In the genomic region with DNA sequence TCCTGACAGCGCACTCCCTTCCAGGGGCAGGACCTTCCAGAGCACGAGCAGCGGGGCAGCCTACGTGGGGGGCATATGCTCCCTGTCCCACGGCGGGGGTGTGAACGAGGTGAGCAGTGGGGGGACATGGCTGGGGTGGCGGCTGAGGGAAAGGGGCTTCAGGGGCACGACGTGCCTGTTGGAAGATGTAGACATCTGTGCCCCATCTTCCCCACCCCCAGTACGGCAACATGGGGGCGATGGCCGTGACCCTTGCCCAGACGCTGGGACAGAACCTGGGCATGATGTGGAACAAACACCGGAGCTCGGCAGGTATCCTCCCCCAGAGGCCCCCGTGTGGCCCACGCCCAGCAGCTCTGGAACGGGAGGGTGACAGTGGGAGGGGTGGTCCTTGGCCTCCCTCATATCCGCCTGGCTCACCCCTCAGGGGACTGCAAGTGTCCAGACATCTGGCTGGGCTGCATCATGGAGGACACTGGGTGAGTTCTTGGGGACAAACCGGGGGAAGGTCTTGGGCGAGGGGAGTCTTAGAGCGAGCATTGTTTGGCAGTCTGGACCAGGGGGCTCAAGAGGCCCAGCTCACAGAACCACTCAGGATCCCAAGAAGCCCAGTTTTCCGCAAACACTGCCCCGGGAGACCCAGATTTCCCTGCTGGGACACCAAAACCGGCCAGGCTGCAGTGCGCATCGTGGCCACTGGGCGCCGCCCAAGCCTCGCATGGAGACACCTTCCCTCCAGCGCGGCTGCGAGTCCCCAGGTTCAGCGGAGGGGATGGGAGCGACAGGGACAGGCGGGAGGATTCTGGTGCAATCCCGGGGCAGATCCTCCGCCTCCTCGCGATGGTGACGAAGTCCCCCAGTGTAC, we compare ENCODE assay signal across 1 cellular context.
TF ChIP-seq lines count a peak whose summit lies in the region.

No MANE protein-coding gene starts in this region.

TF ChIP-seq in HepG2, 621 proteins besides CTCF, POLR2A, EP300 and RAD21 (continued from another document and continues in another):
- TF ChIP-seq ATF6 (CRISPR knock-in tag; conservative IDR thresholded peaks at IDR 0.05) (no peak), ZNF512B (CRISPR knock-in tag; IDR thresholded peaks at IDR 0.05; ENCODE audit: borderline replicate concordance) (no peak), RORA (CRISPR knock-in tag; IDR thresholded peaks at IDR 0.05) (no peak), CEBPB (IDR thresholded peaks at IDR 0.05; ENCODE audit: borderline replicate concordance, low read depth, low read length) (no peak), ATF3 (CRISPR knock-in tag; IDR thresholded peaks at IDR 0.05) (no peak), SIN3B (IDR thresholded peaks at IDR 0.05; ENCODE audit: low read length) (peak; percentile 70; the same call in 1 of the 2 replicates), AKAP8 (CRISPR knock-in tag; IDR thresholded peaks at IDR 0.05) (no peak), ELF1 (CRISPR knock-in tag; IDR thresholded peaks at IDR 0.05) (no peak), ZNF562 (CRISPR knock-in tag; IDR thresholded peaks at IDR 0.05; ENCODE audit: borderline replicate concordance) (no peak), ZNF337 (CRISPR knock-in tag; IDR thresholded peaks at IDR 0.05; ENCODE audit: borderline replicate concordance, low read depth) (no peak), ZNF556 (CRISPR knock-in tag; IDR thresholded peaks at IDR 0.05; ENCODE audit: borderline replicate concordance) (0 out of 2 replicates have a peak, but pooled peaks have one; percentile 39), FOXM1 (CRISPR knock-in tag; IDR thresholded peaks at IDR 0.05) (no peak), TBX3 (IDR thresholded peaks at IDR 0.05; ENCODE audit: borderline replicate concordance) (no peak), ATF4 (CRISPR knock-in tag; IDR thresholded peaks at IDR 0.05) (peak in 1 of 2 experiments; percentile 31; a peak in 2 of 4 replicates), NAIF1 (CRISPR knock-in tag; IDR thresholded peaks at IDR 0.05; ENCODE audit: borderline replicate concordance) (no peak), NR2F1 (CRISPR knock-in tag; IDR thresholded peaks at IDR 0.05) (no peak), MEIS2 (CRISPR knock-in tag; IDR thresholded peaks at IDR 0.05) (0 out of 2 replicates have a peak, but pooled peaks have one; percentile 32), HIVEP1 (CRISPR knock-in tag; IDR thresholded peaks at IDR 0.05) (no peak), MED1 (CRISPR knock-in tag; IDR thresholded peaks at IDR 0.05) (peak; percentile 33; the same call in 1 of the 2 replicates), ZNF263 (CRISPR knock-in tag; IDR thresholded peaks at IDR 0.05) (peak; percentile 78), ZNF782 (CRISPR knock-in tag; IDR thresholded peaks at IDR 0.05; ENCODE audit: borderline replicate concordance) (no peak), HOXA9 (CRISPR knock-in tag; IDR thresholded peaks at IDR 0.05; ENCODE audit: borderline replicate concordance) (no peak), DPF2 (CRISPR knock-in tag; IDR thresholded peaks at IDR 0.05; ENCODE audit: borderline replicate concordance, low read depth) (no peak), MEIS1 (CRISPR knock-in tag; IDR thresholded peaks at IDR 0.05; ENCODE audit: borderline replicate concordance) (no peak), NFE2L1 (CRISPR knock-in tag; IDR thresholded peaks at IDR 0.05; ENCODE audit: borderline replicate concordance) (no peak), ZNF891 (CRISPR knock-in tag; IDR thresholded peaks at IDR 0.05) (no peak), ELK4 (CRISPR knock-in tag; IDR thresholded peaks at IDR 0.05; ENCODE audit: borderline replicate concordance) (no peak), ZBTB43 (CRISPR knock-in tag; conservative IDR thresholded peaks at IDR 0.05) (0 out of 2 replicates have a peak, but pooled peaks have one; percentile 8), ELF3 (CRISPR knock-in tag; IDR thresholded peaks at IDR 0.05) (peak; percentile 24; the same call in 1 of the 2 replicates), ZNF33B (CRISPR knock-in tag; IDR thresholded peaks at IDR 0.05) (no peak), ZNF607 (CRISPR knock-in tag; IDR thresholded peaks at IDR 0.05; ENCODE audit: borderline replicate concordance) (no peak), PBX2 (CRISPR knock-in tag; IDR thresholded peaks at IDR 0.05) (no peak), TRAFD1 (CRISPR knock-in tag; IDR thresholded peaks at IDR 0.05; ENCODE audit: borderline replicate concordance) (no peak)
- TF ChIP-seq, protein P1, sequence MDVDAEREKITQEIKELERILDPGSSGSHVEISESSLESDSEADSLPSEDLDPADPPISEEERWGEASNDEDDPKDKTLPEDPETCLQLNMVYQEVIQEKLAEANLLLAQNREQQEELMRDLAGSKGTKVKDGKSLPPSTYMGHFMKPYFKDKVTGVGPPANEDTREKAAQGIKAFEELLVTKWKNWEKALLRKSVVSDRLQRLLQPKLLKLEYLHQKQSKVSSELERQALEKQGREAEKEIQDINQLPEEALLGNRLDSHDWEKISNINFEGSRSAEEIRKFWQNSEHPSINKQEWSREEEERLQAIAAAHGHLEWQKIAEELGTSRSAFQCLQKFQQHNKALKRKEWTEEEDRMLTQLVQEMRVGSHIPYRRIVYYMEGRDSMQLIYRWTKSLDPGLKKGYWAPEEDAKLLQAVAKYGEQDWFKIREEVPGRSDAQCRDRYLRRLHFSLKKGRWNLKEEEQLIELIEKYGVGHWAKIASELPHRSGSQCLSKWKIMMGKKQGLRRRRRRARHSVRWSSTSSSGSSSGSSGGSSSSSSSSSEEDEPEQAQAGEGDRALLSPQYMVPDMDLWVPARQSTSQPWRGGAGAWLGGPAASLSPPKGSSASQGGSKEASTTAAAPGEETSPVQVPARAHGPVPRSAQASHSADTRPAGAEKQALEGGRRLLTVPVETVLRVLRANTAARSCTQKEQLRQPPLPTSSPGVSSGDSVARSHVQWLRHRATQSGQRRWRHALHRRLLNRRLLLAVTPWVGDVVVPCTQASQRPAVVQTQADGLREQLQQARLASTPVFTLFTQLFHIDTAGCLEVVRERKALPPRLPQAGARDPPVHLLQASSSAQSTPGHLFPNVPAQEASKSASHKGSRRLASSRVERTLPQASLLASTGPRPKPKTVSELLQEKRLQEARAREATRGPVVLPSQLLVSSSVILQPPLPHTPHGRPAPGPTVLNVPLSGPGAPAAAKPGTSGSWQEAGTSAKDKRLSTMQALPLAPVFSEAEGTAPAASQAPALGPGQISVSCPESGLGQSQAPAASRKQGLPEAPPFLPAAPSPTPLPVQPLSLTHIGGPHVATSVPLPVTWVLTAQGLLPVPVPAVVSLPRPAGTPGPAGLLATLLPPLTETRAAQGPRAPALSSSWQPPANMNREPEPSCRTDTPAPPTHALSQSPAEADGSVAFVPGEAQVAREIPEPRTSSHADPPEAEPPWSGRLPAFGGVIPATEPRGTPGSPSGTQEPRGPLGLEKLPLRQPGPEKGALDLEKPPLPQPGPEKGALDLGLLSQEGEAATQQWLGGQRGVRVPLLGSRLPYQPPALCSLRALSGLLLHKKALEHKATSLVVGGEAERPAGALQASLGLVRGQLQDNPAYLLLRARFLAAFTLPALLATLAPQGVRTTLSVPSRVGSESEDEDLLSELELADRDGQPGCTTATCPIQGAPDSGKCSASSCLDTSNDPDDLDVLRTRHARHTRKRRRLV (CRISPR knock-in tag; IDR thresholded peaks at IDR 0.05): no peak
- TF ChIP-seq, protein P2, sequence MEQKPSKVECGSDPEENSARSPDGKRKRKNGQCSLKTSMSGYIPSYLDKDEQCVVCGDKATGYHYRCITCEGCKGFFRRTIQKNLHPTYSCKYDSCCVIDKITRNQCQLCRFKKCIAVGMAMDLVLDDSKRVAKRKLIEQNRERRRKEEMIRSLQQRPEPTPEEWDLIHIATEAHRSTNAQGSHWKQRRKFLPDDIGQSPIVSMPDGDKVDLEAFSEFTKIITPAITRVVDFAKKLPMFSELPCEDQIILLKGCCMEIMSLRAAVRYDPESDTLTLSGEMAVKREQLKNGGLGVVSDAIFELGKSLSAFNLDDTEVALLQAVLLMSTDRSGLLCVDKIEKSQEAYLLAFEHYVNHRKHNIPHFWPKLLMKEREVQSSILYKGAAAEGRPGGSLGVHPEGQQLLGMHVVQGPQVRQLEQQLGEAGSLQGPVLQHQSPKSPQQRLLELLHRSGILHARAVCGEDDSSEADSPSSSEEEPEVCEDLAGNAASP (CRISPR knock-in tag; IDR thresholded peaks at IDR 0.05; ENCODE audit: borderline replicate concordance): peak; percentile 31; the same call in 1 of the 2 replicates
